In the genomic region with DNA sequence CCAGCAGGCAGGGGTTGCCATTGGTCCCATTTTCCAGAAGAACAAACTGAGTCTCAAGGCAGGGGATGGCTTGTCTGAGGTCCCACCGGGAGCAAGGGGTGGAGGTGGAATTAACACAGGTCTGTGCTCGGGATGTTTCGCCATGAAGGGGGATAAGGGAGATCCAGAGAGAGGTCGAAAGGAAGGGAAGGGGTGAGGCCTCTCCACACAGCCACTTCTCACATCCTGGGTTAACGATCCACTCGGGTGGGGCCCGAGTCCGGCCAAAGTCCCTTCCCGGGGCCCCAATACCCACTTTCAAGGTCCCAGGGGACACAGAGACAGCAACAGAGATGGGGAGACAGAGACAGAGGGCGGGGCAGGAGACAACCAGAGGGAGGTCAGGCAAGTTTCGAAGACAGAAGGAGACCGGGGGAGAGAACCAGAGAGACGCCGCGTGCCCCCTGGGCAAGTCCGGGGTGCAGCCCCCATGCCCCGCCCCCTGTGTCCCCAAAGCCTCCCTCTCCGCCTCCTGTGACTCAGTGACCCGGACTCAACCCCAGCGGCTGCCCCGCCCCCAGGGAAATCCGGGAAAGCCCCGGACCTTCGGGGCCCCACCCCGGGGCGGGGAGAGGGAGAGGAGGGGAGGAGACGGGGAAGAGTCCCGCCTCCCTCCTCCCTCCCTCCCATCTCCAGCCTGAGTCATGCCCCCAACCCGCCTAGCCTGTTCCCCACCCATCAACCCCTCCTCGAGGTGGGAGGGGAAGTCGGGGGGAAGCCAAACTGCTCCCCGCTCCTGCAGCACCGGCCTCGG, we compare ENCODE assay signal across 8 cellular contexts.
DNase-seq lines count a peak whose midpoint lies in the region; ATAC-seq and TF ChIP-seq lines count a peak whose summit lies in the region.

No MANE protein-coding gene starts in this region.

- H3K4me3 ChIP-seq in cardiac fibroblast (replicated peaks in 1 of 2; ENCODE audit: low read depth in 2 of 2, low read length in 2 of 2) = peak overlapping the region; percentile 43 to 78

- DNase-seq in COLO829 (ENCODE audit: low spot score) (peak; percentile 96), NAMALWA (ENCODE audit: low spot score) (peak; percentile 70), cardiac fibroblast (ENCODE audit: low read depth in 2 of 2) (peak; percentile 96 to 98), islet precursor cell (peak; percentile 93), NCI-H1436 (lab: John Stamatoyannopoulos, UW) (no peak)
- peak; percentile 74 to 90 (median 77) for DNase-seq in activated CD4-positive, CD25-positive, alpha-beta regulatory T cell (lab: John Stamatoyannopoulos, UW)
- DNase-seq in stimulated activated CD4-positive, alpha-beta T cell treated with anti-CD3 and anti-CD28 coated beads, Interleukin-12 subunit alpha, Interleukin-12 subunit beta, amount 100 ng/mL, for 48 hours (ENCODE audit: low read depth in 2 of 3, low spot score in 1 of 3) = peak; percentile 85 to 90 (median 88)

- peak; percentile 42 for ATAC-seq in GM21390 (IDR thresholded peaks at IDR 0.05; ENCODE audit: unreplicated experiment)

- TF ChIP-seq CTCF in cardiac fibroblast (IDR thresholded peaks at IDR 0.05; ENCODE audit: low read depth, low read length) = no peak
